Comparison of ENCODE assay signal across 8 cellular contexts in genomic region chr5:80653497-80653896, GRCh38. TPM values are rescaled to one million over a fixed set of nuclear protein-coding genes. Genes with fewer than 3 reads are reported as not detected.
A peak's percentile ranks its signal among the peaks of the same experiment; 100 is the strongest.
DNase-seq lines count a peak whose midpoint lies in the region; ATAC-seq and TF ChIP-seq lines count a peak whose summit lies in the region.

No MANE protein-coding gene starts in this region.

- H3K27ac ChIP-seq in OCI-LY3 (ENCODE audit: low read length), result no peak overlapping the region
- no peak overlapping the region for H3K27ac ChIP-seq in endodermal cell (ENCODE audit: low read depth, low read length)
- H3K27ac ChIP-seq in neutrophil, result peak overlapping the region; percentile 98
- no peak overlapping the region for H3K27ac ChIP-seq in gastroesophageal sphincter

- H3K27me3 Mint-ChIP-seq in endodermal cell (ENCODE audit: insufficient read depth), result no peaks in the 10 kb centered on the region

- H3K4me3 ChIP-seq in GM12875 (ENCODE audit: low read depth, low read length) (peak overlapping the region; percentile 99), OCI-LY3 (ENCODE audit: low read length) (peak overlapping the region; percentile 100), endodermal cell (ENCODE audit: low read length) (peak overlapping the region; percentile 89), neutrophil (ENCODE audit: low read depth in 1 of 2, low read length in 1 of 2) (peak overlapping the region; percentile 89 to 99), gastroesophageal sphincter (peak overlapping the region in 1 of 2 donors; percentile 95)

- H3K36me3 ChIP-seq in OCI-LY3 (replicated peaks; ENCODE audit: low read depth, low read length) (peaks cover 20% of the 10 kb centered on the region), endodermal cell (ENCODE audit: control insufficient read depth, insufficient read depth, low read length) (peaks cover 36% of the 10 kb centered on the region), neutrophil (peaks cover 11% of the 10 kb centered on the region), gastroesophageal sphincter (peaks cover 0 to 29% of the 10 kb centered on the region in 2 donors)

- no peak for TF ChIP-seq CTCF in GM12875 (IDR thresholded peaks at IDR 0.05; ENCODE audit: borderline replicate concordance, insufficient read depth, low read depth, low read length)
- no peak for TF ChIP-seq CTCF in OCI-LY3 (IDR thresholded peaks at IDR 0.05; ENCODE audit: low read depth, low read length)
- no peak for TF ChIP-seq CTCF in endodermal cell (conservative IDR thresholded peaks at IDR 0.05)
- TF ChIP-seq CTCF in neutrophil (IDR thresholded peaks at IDR 0.05), result no peak
- no peak for TF ChIP-seq CTCF in gastroesophageal sphincter (IDR thresholded peaks at IDR 0.05)

- H3K4me3 Mint-ChIP-seq in endodermal cell, result peak overlapping the region; percentile 71

- WGBS in endodermal cell (ENCODE audit: insufficient coverage in 1 of 2, insufficient read length in 1 of 2), 2 experiments, result 38 to 42% methylated on average over 5 to 8 of the region's 8 CpGs
- 35 to 41% methylated on average over 7 of the region's 8 CpGs for WGBS in gastroesophageal sphincter (ENCODE audit: low coverage in 1 of 2), 2 donors

- no peak overlapping the region for H2AFZ ChIP-seq in OCI-LY3 (ENCODE audit: low read depth, low read length)

- H3K27me3 ChIP-seq in OCI-LY3 (ENCODE audit: low read depth, low read length) (no peaks in the 10 kb centered on the region), endodermal cell (ENCODE audit: control insufficient read depth, insufficient read depth, low read length, poor library complexity, severe bottlenecking) (no peaks in the 10 kb centered on the region), neutrophil (no peaks in the 10 kb centered on the region), gastroesophageal sphincter (no peaks in the 10 kb centered on the region)

- peak overlapping the region; percentile 91 for H3K4me2 ChIP-seq in OCI-LY3 (ENCODE audit: low read length)

- H3K79me2 ChIP-seq in OCI-LY3 (ENCODE audit: low read length), result peaks cover 32% of the 10 kb centered on the region

- peak overlapping the region; percentile 95 for H3K9ac ChIP-seq in OCI-LY3 (ENCODE audit: low read length)
- H3K9ac ChIP-seq in endodermal cell (ENCODE audit: extremely low read depth, low read length, poor library complexity, severe bottlenecking), result peak overlapping the region; percentile 78

- no peaks in the 10 kb centered on the region for H3K9me3 Mint-ChIP-seq in endodermal cell

- no peak for TF ChIP-seq EP300 in gastroesophageal sphincter (IDR thresholded peaks at IDR 0.05)

- no peaks in the 10 kb centered on the region for H3K9me3 ChIP-seq in OCI-LY3 (ENCODE audit: insufficient read depth, low read length)
- H3K9me3 ChIP-seq in endodermal cell (ENCODE audit: control insufficient read depth, low read length), result no peaks in the 10 kb centered on the region
- no peaks in the 10 kb centered on the region for H3K9me3 ChIP-seq in neutrophil
- no peaks in the 10 kb centered on the region for H3K9me3 ChIP-seq in gastroesophageal sphincter

- H3K4me1 Mint-ChIP-seq in endodermal cell, result peaks cover 16% of the 10 kb centered on the region

- no peak for DNase-seq in endodermal cell
- DNase-seq in stimulated activated naive CD4-positive, alpha-beta T cell (lab: John Stamatoyannopoulos, UW), result no peak
- no peak for DNase-seq in epidermal melanocyte (ENCODE audit: insufficient read length, low spot score)

- peaks cover 16% of the 10 kb centered on the region for H3K4me1 ChIP-seq in OCI-LY3 (ENCODE audit: low read length)
- H3K4me1 ChIP-seq in endodermal cell (ENCODE audit: control insufficient read depth, insufficient read depth, low read length), result no peaks in the 10 kb centered on the region
- peaks cover 32 to 34% of the 10 kb centered on the region in 2 experiments for H3K4me1 ChIP-seq in neutrophil (ENCODE audit: control insufficient read depth in 1 of 2, insufficient read depth in 1 of 2, low read depth in 1 of 2, low read length in 1 of 2)
- H3K4me1 ChIP-seq in gastroesophageal sphincter, result peaks cover 5 to 23% (median 9%) of the 10 kb centered on the region in 3 donors

- peaks cover 27% of the 10 kb centered on the region for H3K36me3 Mint-ChIP-seq in endodermal cell (ENCODE audit: low read depth)

- no peak for TF ChIP-seq POLR2A in gastroesophageal sphincter (IDR thresholded peaks at IDR 0.05)

- H4K20me1 ChIP-seq in OCI-LY3 (ENCODE audit: insufficient read depth, low read length), result peaks cover 4% of the 10 kb centered on the region; the same call in 1 of the 2 replicates

- H3K27ac Mint-ChIP-seq in endodermal cell, result no peak overlapping the region

- ATAC-seq in gastroesophageal sphincter (no peak), GM18873 (IDR thresholded peaks at IDR 0.05; ENCODE audit: low FRiP score, unreplicated experiment) (no peak)

RNA-seq across cellular contexts. Expression of gene MSH3, which starts 1.0 kb away (rescaled TPM):
- total RNA-seq in endodermal cell (10 to 100 TPM; 17.3 to 25.2 TPM), gastroesophageal sphincter (10 to 100 TPM; 10.7 to 14.0 (median 12.0) TPM)
- 14.0 TPM for polyA plus RNA-seq in endodermal cell (2013, experiment 1 of 2)
- 12.4 TPM for polyA plus RNA-seq in endodermal cell (2013, experiment 2 of 2)

RNA-seq across cellular contexts. Expression of gene DHFR, which starts 1.3 kb away (rescaled TPM):
- total RNA-seq in endodermal cell (10 to 100 TPM; 48.6 to 58.5 TPM), gastroesophageal sphincter (10 to 100 TPM in 1 of 4 donors, 1 to 10 TPM in 3; 4.3 to 14.8 (median 8.6) TPM)
- polyA plus RNA-seq in endodermal cell (2013, experiment 1 of 2), result 72.5 TPM
- 60.0 TPM for polyA plus RNA-seq in endodermal cell (2013, experiment 2 of 2)
